ENCODE assay signal across 1 cellular context in the genomic region with DNA sequence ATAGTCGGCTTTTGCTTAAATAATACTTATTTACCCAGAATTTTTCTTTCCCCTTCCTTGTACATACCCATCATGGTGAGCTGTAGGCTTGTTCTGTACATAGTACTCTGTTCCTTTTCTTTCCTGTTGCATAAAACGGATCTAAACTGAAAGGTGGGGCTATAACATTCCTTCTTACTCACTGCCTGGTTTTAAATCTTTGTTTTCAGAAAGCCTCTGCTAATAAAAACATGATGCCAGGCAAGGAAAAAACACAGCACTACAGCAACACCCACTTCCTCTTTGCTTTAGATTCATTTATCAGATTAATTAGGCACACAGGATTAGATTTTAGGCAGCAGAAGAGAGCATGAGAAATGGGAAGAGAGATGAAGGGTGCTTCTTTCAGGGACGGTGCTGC.
TF ChIP-seq lines count a peak whose summit lies in the region.

No MANE protein-coding gene starts in this region.

TF ChIP-seq in HepG2, 621 proteins besides CTCF, POLR2A, EP300 and RAD21:
- TF ChIP-seq ZNF775 (CRISPR knock-in tag; IDR thresholded peaks at IDR 0.05; ENCODE audit: borderline replicate concordance) (no peak), ARNTL (CRISPR knock-in tag; IDR thresholded peaks at IDR 0.05) (no peak)
